1 cellular context compared by ENCODE assay signal in genomic region chr6:132202569-132202968, GRCh38.
TF ChIP-seq lines count a peak whose summit lies in the region.

No MANE protein-coding gene starts in this region.

TF ChIP-seq in GM23338, 12 proteins besides CTCF, POLR2A, EP300 and RAD21 (continued from another document):
- no peak for TF ChIP-seq ZNF462 (CRISPR knock-in tag; IDR thresholded peaks at IDR 0.05)
